ENCODE assay signal across 8 cellular contexts in genomic region chr11:62792193-62792575, GRCh38. TPM values are rescaled to one million over a fixed set of nuclear protein-coding genes. Genes with fewer than 3 reads are reported as not detected.
A peak's percentile ranks its signal among the peaks of the same experiment; 100 is the strongest.
DNase-seq lines count a peak whose midpoint lies in the region; ATAC-seq, FAIRE-seq and TF ChIP-seq lines count a peak whose summit lies in the region.

No MANE protein-coding gene starts in this region.

- BruUV-seq in Panc1 (replicated peaks; lab: Mats Ljungman, UMichigan) (no TSS peak), endothelial cell of umbilical vein (replicated peaks; lab: Mats Ljungman, UMichigan) (no TSS peak)

- POLR2A ChIA-PET in Panc1 (lab: Charles Lee) (interaction anchor here (0.6 kb wide), 1 partner anchor 124 kb away, joined by 7 read pairs; no protein-coding TSS in a partner anchor), endothelial cell of umbilical vein (lab: Charles Lee) (interaction anchor here (1.1 to 1.2 kb wide), 2 partner anchors 21 to 49 kb away, joined by 3 to 6 read pairs; partner anchors contain the start of gene TAF6L)

- H2BK12ac ChIP-seq in neuronal stem cell (ENCODE audit: low read length), result no peak overlapping the region

- no peaks in the 10 kb centered on the region for H3K27me3 ChIP-seq in Panc1 (ENCODE audit: control insufficient read depth, insufficient read depth, low read length)
- no peaks in the 10 kb centered on the region for H3K27me3 ChIP-seq in endothelial cell of umbilical vein (ENCODE audit: control insufficient read depth in 2 of 2, insufficient read depth in 2 of 2, low read length in 2 of 2)
- H3K27me3 ChIP-seq in neuronal stem cell (ENCODE audit: control insufficient read depth in 3 of 3, insufficient read depth in 3 of 3, low read depth in 1 of 3, low read length in 3 of 3), result no peaks in the 10 kb centered on the region

- no peak for TF ChIP-seq POLR2A in endothelial cell of umbilical vein (IDR thresholded peaks at IDR 0.05; ENCODE audit: low read depth, low read length)

- H2BK5ac ChIP-seq in neuronal stem cell (ENCODE audit: low read length), result no peak overlapping the region

- H3K18ac ChIP-seq in neuronal stem cell (ENCODE audit: low read length), result no peak overlapping the region

- no peak overlapping the region for H4K91ac ChIP-seq in neuronal stem cell (ENCODE audit: low read depth, low read length, poor library complexity)

- no peak for FAIRE-seq in endothelial cell of umbilical vein (lab: Jason Lieb, UNC)

- H3K9me1 ChIP-seq in endothelial cell of umbilical vein (replicated peaks; ENCODE audit: control insufficient read depth, extremely low read depth, insufficient read depth, low read length), result no peaks in the 10 kb centered on the region

- no peaks in the 10 kb centered on the region for H3K9me3 ChIP-seq in Panc1 (ENCODE audit: control insufficient read depth, insufficient read depth, low read depth, low read length)
- no peaks in the 10 kb centered on the region for H3K9me3 ChIP-seq in endothelial cell of umbilical vein (replicated peaks; ENCODE audit: control insufficient read depth, insufficient read depth, low read length)
- H3K9me3 ChIP-seq in neuronal stem cell (replicated peaks in 1 of 2; ENCODE audit: control insufficient read depth in 2 of 2, insufficient read depth in 1 of 2, low read depth in 1 of 2, low read length in 2 of 2), result no peaks in the 10 kb centered on the region

- H4K20me1 ChIP-seq in endothelial cell of umbilical vein (replicated peaks; ENCODE audit: control insufficient read depth, extremely low read depth, insufficient read depth, low read length), result no peaks in the 10 kb centered on the region

- H3K4me3 ChIP-seq in Panc1 (ENCODE audit: low read depth in 2 of 2, low read length in 2 of 2), result peak overlapping the region; percentile 86 to 87; a peak in 3 of 4 replicates
- H3K4me3 ChIP-seq in endothelial cell of umbilical vein (replicated peaks in 1 of 3; ENCODE audit: insufficient read depth in 1 of 3, low read depth in 1 of 3, low read length in 3 of 3), result peak overlapping the region in 1 of 3 experiments; percentile 65
- H3K4me3 ChIP-seq in neuronal stem cell (ENCODE audit: low read length in 2 of 2), result peak overlapping the region in 1 of 2 donors; percentile 91

- DNase-seq in Panc1 (ENCODE audit: low read depth, low spot score) (no peak), endothelial cell of umbilical vein (ENCODE audit: low read depth, low spot score) (no peak), neuronal stem cell (ENCODE audit: low spot score) (no peak), NCI-H187 (lab: John Stamatoyannopoulos, UW) (no peak), epidermal melanocyte (ENCODE audit: insufficient read length, low spot score) (no peak)
- DNase-seq in activated CD4-positive, CD25-positive, alpha-beta regulatory T cell treated with anti-CD3 and anti-CD28 coated beads, Interleukin-2, amount 50 U/mL, for 72 hours, result no peak

- peaks cover 4% of the 10 kb centered on the region for H3K79me1 ChIP-seq in neuronal stem cell (ENCODE audit: low read depth, low read length)

- no peak overlapping the region for H3K4ac ChIP-seq in neuronal stem cell (ENCODE audit: low read length)

- WGBS in neuronal stem cell (ENCODE audit: extremely low coverage in 2 of 2, insufficient read length in 2 of 2, insufficient replicate concordance in 1 of 2), 2 donors, result no CpG with 5 or more reads among the region's 11 CpGs

- peaks cover 27% of the 10 kb centered on the region for H3K79me2 ChIP-seq in endothelial cell of umbilical vein (ENCODE audit: control insufficient read depth, insufficient read depth, low read length)

- intact Hi-C loops in Panc1 (cut with micrococcal nuclease; ENCODE audit: unreplicated experiment) (no loop called here), endothelial cell of umbilical vein (cut with micrococcal nuclease) (loop anchor here (1.0 to 2.0 kb wide), 2 partner anchors 40 to 65 kb away; partner anchors contain the start of genes HNRNPUL2, STX5 and TEX54)

- H2AK5ac ChIP-seq in neuronal stem cell (ENCODE audit: low read depth, low read length), result peak overlapping the region; percentile 28

- peak overlapping the region; percentile 87 for H3K27ac ChIP-seq in Panc1 (ENCODE audit: low read length)
- peak overlapping the region; percentile 54 for H3K27ac ChIP-seq in endothelial cell of umbilical vein (ENCODE audit: insufficient read depth, low read depth, low read length)
- H3K27ac ChIP-seq in neuronal stem cell (replicated peaks; ENCODE audit: low read length), result peak overlapping the region; percentile 25

- in situ Hi-C loops in Panc1 (cut with HindIII; ENCODE audit: low pct_unique_long_range_greater_than_20kb, low sequenced_read_pairs), result no loop called here

- H3K9ac ChIP-seq in endothelial cell of umbilical vein (replicated peaks; ENCODE audit: extremely low read depth, insufficient read depth, low read length) (no peak overlapping the region), neuronal stem cell (ENCODE audit: low read depth, low read length, poor library complexity) (peak overlapping the region; percentile 17)

- H3K36me3 ChIP-seq in Panc1 (ENCODE audit: control insufficient read depth, insufficient read depth, low read length), result peaks cover 3% of the 10 kb centered on the region
- peaks cover 23 to 45% of the 10 kb centered on the region in 2 experiments for H3K36me3 ChIP-seq in endothelial cell of umbilical vein (ENCODE audit: control insufficient read depth in 2 of 2, extremely low read depth in 1 of 2, insufficient read depth in 2 of 2, low read length in 2 of 2)
- peaks cover 37 to 89% of the 10 kb centered on the region in 2 donors for H3K36me3 ChIP-seq in neuronal stem cell (replicated peaks in 1 of 2; ENCODE audit: control insufficient read depth in 2 of 2, insufficient read depth in 2 of 2, low read length in 2 of 2)

- CTCF ChIA-PET in Panc1 (lab: Charles Lee), result no interaction called here
- CTCF ChIA-PET in endothelial cell of umbilical vein (lab: Charles Lee), result no interaction called here

- no peak overlapping the region for H2BK120ac ChIP-seq in neuronal stem cell (ENCODE audit: low read depth, low read length)

- H2AFZ ChIP-seq in endothelial cell of umbilical vein (ENCODE audit: low read depth, low read length), result no peak overlapping the region
- peak overlapping the region; percentile 88 for H2AFZ ChIP-seq in neuronal stem cell (ENCODE audit: low read length)

- no peak overlapping the region for H3K14ac ChIP-seq in neuronal stem cell (ENCODE audit: low read length)

- peak overlapping the region; percentile 68 for H3K23ac ChIP-seq in neuronal stem cell (ENCODE audit: low read depth, low read length, poor library complexity)

- peaks cover 29% of the 10 kb centered on the region for H3K4me1 ChIP-seq in Panc1 (ENCODE audit: control insufficient read depth, insufficient read depth, low read length)
- H3K4me1 ChIP-seq in endothelial cell of umbilical vein (ENCODE audit: control insufficient read depth, extremely low read depth, insufficient read depth, low read length), result peaks cover 11% of the 10 kb centered on the region
- peaks cover 5 to 10% of the 10 kb centered on the region in 2 donors for H3K4me1 ChIP-seq in neuronal stem cell (ENCODE audit: control insufficient read depth in 2 of 2, insufficient read depth in 1 of 2, low read depth in 1 of 2, low read length in 2 of 2)

- no peak overlapping the region for H4K8ac ChIP-seq in neuronal stem cell (ENCODE audit: low read depth, low read length)

- TF ChIP-seq CTCF in Panc1 (IDR thresholded peaks at IDR 0.05) (no peak), endothelial cell of umbilical vein (IDR thresholded peaks at IDR 0.05; ENCODE audit: extremely low read depth in 1 of 2, insufficient read depth in 1 of 2, low read depth in 1 of 2, low read length in 2 of 2) (no peak)

- dilution Hi-C loops in endothelial cell of umbilical vein (cut with MboI; ENCODE audit: extremely low pct_ligation_motif_present, low sequenced_read_pairs), result no loop called here

- H2BK15ac ChIP-seq in neuronal stem cell (ENCODE audit: low read length), result no peak overlapping the region

- H3K4me2 ChIP-seq in endothelial cell of umbilical vein (ENCODE audit: insufficient read depth, low read length), result no peak overlapping the region
- no peak overlapping the region for H3K4me2 ChIP-seq in neuronal stem cell (ENCODE audit: insufficient read depth, low read length, poor library complexity, severe bottlenecking)

- ATAC-seq in GM18502 (IDR thresholded peaks at IDR 0.05; ENCODE audit: poor library complexity, unreplicated experiment), result peak; percentile 17
- ATAC-seq in Panc1, result 0 out of 2 replicates have a peak, but pooled peaks have one; percentile 8
- no peak for ATAC-seq in HG03571 (IDR thresholded peaks at IDR 0.05; ENCODE audit: unreplicated experiment)

RNA-seq across cellular contexts. Expression of gene TMEM223, which starts 0.4 kb away (rescaled TPM):
- total RNA-seq in Panc1 (2021; ENCODE audit: unreplicated experiment), result 20.1 TPM
- polyA plus RNA-seq in Panc1 (2012; ENCODE audit: insufficient read length), result 25.2 TPM
- total RNA-seq in endothelial cell of umbilical vein, result 11.8 and 12.7 TPM in 2 replicates
- 26.7 and 31.8 TPM in 2 replicates for polyA plus RNA-seq in endothelial cell of umbilical vein
- 14.6 and 18.3 TPM in 2 replicates for polyA plus RNA-seq in endothelial cell of umbilical vein (2011; cell fraction: cytosol; rRNA removed)
- 7.5 and 9.6 TPM in 2 replicates for polyA plus RNA-seq in endothelial cell of umbilical vein (2011; cell fraction: nucleus; rRNA removed)
- polyA plus RNA-seq in endothelial cell of umbilical vein (2012), result 9.1 and 10.1 TPM in 2 replicates
- polyA minus RNA-seq in endothelial cell of umbilical vein, result 6.5 and 7.5 TPM in 2 replicates
- 21.7 TPM for polyA minus RNA-seq in endothelial cell of umbilical vein (2011; cell fraction: cytosol; rRNA and poly(A)+ RNA removed)
- polyA minus RNA-seq in endothelial cell of umbilical vein (2011; cell fraction: nucleus; rRNA and poly(A)+ RNA removed), result 4.6 and 5.1 TPM in 2 replicates
- polyA plus RNA-seq in neuronal stem cell (2013, experiment 1 of 2), result 41.0 TPM
- 39.1 TPM for polyA plus RNA-seq in neuronal stem cell (2013, experiment 2 of 2)

RNA-seq across cellular contexts. Expression of gene TMEM179B, which starts 5.0 kb away (rescaled TPM):
- total RNA-seq in Panc1 (2021; ENCODE audit: unreplicated experiment), result 50.9 TPM
- 78.9 TPM for polyA plus RNA-seq in Panc1 (2012; ENCODE audit: insufficient read length)
- total RNA-seq in endothelial cell of umbilical vein, result 27.6 and 27.8 TPM in 2 replicates
- 102 and 123 TPM in 2 replicates for polyA plus RNA-seq in endothelial cell of umbilical vein
- polyA plus RNA-seq in endothelial cell of umbilical vein (2011; cell fraction: cytosol; rRNA removed), result 75.7 and 82.0 TPM in 2 replicates
- 30.1 and 39.0 TPM in 2 replicates for polyA plus RNA-seq in endothelial cell of umbilical vein (2011; cell fraction: nucleus; rRNA removed)
- 43.1 and 53.5 TPM in 2 replicates for polyA plus RNA-seq in endothelial cell of umbilical vein (2012)
- 42.0 and 45.5 TPM in 2 replicates for polyA minus RNA-seq in endothelial cell of umbilical vein
- 48.6 TPM for polyA minus RNA-seq in endothelial cell of umbilical vein (2011; cell fraction: cytosol; rRNA and poly(A)+ RNA removed)
- polyA minus RNA-seq in endothelial cell of umbilical vein (2011; cell fraction: nucleus; rRNA and poly(A)+ RNA removed), result 15.7 and 16.5 TPM in 2 replicates
- 36.7 TPM for polyA plus RNA-seq in neuronal stem cell (2013, experiment 1 of 2)
- 35.2 TPM for polyA plus RNA-seq in neuronal stem cell (2013, experiment 2 of 2)

RNA-seq across cellular contexts. Expression of gene NXF1, which starts 13.1 kb away (rescaled TPM):
- total RNA-seq in Panc1 (2021; ENCODE audit: unreplicated experiment), result 56.7 TPM
- polyA plus RNA-seq in Panc1 (2012; ENCODE audit: insufficient read length), result 44.9 TPM
- total RNA-seq in endothelial cell of umbilical vein, result 71.4 and 74.4 TPM in 2 replicates
- polyA plus RNA-seq in endothelial cell of umbilical vein, result 99.8 and 101 TPM in 2 replicates
- 75.1 and 78.1 TPM in 2 replicates for polyA plus RNA-seq in endothelial cell of umbilical vein (2011; cell fraction: cytosol; rRNA removed)
- polyA plus RNA-seq in endothelial cell of umbilical vein (2011; cell fraction: nucleus; rRNA removed), result 336 and 463 TPM in 2 replicates
- polyA plus RNA-seq in endothelial cell of umbilical vein (2012), result 61.2 and 75.7 TPM in 2 replicates
- 75.9 and 84.3 TPM in 2 replicates for polyA minus RNA-seq in endothelial cell of umbilical vein
- polyA minus RNA-seq in endothelial cell of umbilical vein (2011; cell fraction: cytosol; rRNA and poly(A)+ RNA removed), result 39.1 TPM
- polyA minus RNA-seq in endothelial cell of umbilical vein (2011; cell fraction: nucleus; rRNA and poly(A)+ RNA removed), result 67.6 and 94.2 TPM in 2 replicates
- polyA plus RNA-seq in neuronal stem cell (2013, experiment 1 of 2), result 32.8 TPM
- 30.9 TPM for polyA plus RNA-seq in neuronal stem cell (2013, experiment 2 of 2)

RNA-seq across cellular contexts. Expression of gene TAF6L, which starts 21.0 kb away (rescaled TPM):
- total RNA-seq in Panc1 (2021; ENCODE audit: unreplicated experiment), result 32.6 TPM
- polyA plus RNA-seq in Panc1 (2012; ENCODE audit: insufficient read length), result 33.0 TPM
- 28.9 and 30.4 TPM in 2 replicates for total RNA-seq in endothelial cell of umbilical vein
- polyA plus RNA-seq in endothelial cell of umbilical vein, result 28.6 and 33.3 TPM in 2 replicates
- 16.1 and 21.8 TPM in 2 replicates for polyA plus RNA-seq in endothelial cell of umbilical vein (2011; cell fraction: cytosol; rRNA removed)
- 112 and 121 TPM in 2 replicates for polyA plus RNA-seq in endothelial cell of umbilical vein (2011; cell fraction: nucleus; rRNA removed)
- 18.1 and 19.3 TPM in 2 replicates for polyA plus RNA-seq in endothelial cell of umbilical vein (2012)
- 34.8 and 36.8 TPM in 2 replicates for polyA minus RNA-seq in endothelial cell of umbilical vein
- 14.0 TPM for polyA minus RNA-seq in endothelial cell of umbilical vein (2011; cell fraction: cytosol; rRNA and poly(A)+ RNA removed)
- polyA minus RNA-seq in endothelial cell of umbilical vein (2011; cell fraction: nucleus; rRNA and poly(A)+ RNA removed), result 21.4 and 22.1 TPM in 2 replicates
- 13.5 TPM for polyA plus RNA-seq in neuronal stem cell (2013, experiment 1 of 2)
- polyA plus RNA-seq in neuronal stem cell (2013, experiment 2 of 2), result 15.0 TPM

RNA-seq across cellular contexts. Expression of gene POLR2G, which starts 30.8 kb away (rescaled TPM):
- total RNA-seq in Panc1 (2021; ENCODE audit: unreplicated experiment), result 114 TPM
- 145 TPM for polyA plus RNA-seq in Panc1 (2012; ENCODE audit: insufficient read length)
- total RNA-seq in endothelial cell of umbilical vein, result 94.3 and 96.2 TPM in 2 replicates
- polyA plus RNA-seq in endothelial cell of umbilical vein, result 258 and 266 TPM in 2 replicates
- 207 and 215 TPM in 2 replicates for polyA plus RNA-seq in endothelial cell of umbilical vein (2011; cell fraction: cytosol; rRNA removed)
- polyA plus RNA-seq in endothelial cell of umbilical vein (2011; cell fraction: nucleus; rRNA removed), result 113 and 117 TPM in 2 replicates
- polyA plus RNA-seq in endothelial cell of umbilical vein (2012), result 158 and 183 TPM in 2 replicates
- 189 and 197 TPM in 2 replicates for polyA minus RNA-seq in endothelial cell of umbilical vein
- 155 TPM for polyA minus RNA-seq in endothelial cell of umbilical vein (2011; cell fraction: cytosol; rRNA and poly(A)+ RNA removed)
- 30.0 and 44.9 TPM in 2 replicates for polyA minus RNA-seq in endothelial cell of umbilical vein (2011; cell fraction: nucleus; rRNA and poly(A)+ RNA removed)
- 94.4 TPM for polyA plus RNA-seq in neuronal stem cell (2013, experiment 1 of 2)
- 93.6 TPM for polyA plus RNA-seq in neuronal stem cell (2013, experiment 2 of 2)

Comparison
In these comparisons a context has a peak if more than half of its experiments do, and no peak if none do; other contexts are left out.
1. H3K27ac ChIP-seq: peak in every context shown above with its lines; median percentile 87 in Panc1; 54 in endothelial cell of umbilical vein; 25 in neuronal stem cell.